Comparison of ENCODE assay signal across 20 cellular contexts in the genomic region with DNA sequence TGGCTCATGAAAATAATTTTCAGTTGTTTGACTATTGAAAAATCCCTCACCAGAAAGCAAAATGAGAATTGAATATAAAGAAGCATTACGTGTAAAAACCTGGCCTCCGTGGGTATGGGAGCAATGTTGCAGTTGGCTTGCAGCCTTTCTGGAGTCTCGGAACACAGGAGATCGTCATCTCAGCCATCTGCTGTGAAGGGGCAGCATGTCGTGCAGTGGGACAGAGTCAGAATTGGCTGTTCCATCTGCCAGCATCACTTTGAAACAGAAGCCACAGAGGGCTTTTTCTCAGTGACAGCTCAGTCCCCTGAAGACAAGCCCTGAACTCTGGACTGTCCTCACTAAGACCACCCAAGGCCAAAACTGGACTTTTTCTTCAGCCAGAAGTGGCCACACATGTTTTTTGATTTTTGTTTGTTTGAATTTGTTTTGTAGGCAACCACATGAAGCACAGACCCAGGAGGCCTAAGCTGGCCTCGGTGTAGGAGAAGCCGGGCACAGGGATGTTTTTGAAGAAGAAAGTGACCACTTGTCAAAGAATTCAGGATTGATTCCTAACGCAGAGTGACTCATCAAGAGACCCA.
DNase-seq lines count a peak whose midpoint lies in the region; ATAC-seq lines count a peak whose summit lies in the region.
"Had no signal": no experiment of that assay in that cellular context is flagged by ENCODE, and none has a peak within 500 bp of the region (broad histone marks: within the 10 kb centered on the region; RNA-seq: fewer than 3 reads in every experiment).

No MANE protein-coding gene starts in this region.

- no peak overlapping the region for H3K27ac Mint-ChIP-seq in activated T-helper 17 cell treated with anti-CD3 and anti-CD28 coated beads, Interleukin-2, amount 50 U/mL, for 72 hours
- H3K27ac Mint-ChIP-seq: CD8-positive, alpha-beta T cell; T-helper 2 cell treated with Interferon-gamma antibody and Interleukin-4, amounts not matched to agents 5 μg/mL and 100 μg/mL, for 36 hours had no signal

- peak; percentile 69 for DNase-seq in G401 (ENCODE audit: low spot score)
- peak; percentile 85 for DNase-seq in NCI-H2171 treated with DMSO at 0.1 percent for 48 hours (lab: John Stamatoyannopoulos, UW)
- DNase-seq in astrocyte of the hippocampus (ENCODE audit: low read depth, low spot score): peak; percentile 46
- DNase-seq in trophoblast cell: peak; percentile 10 to 40
- no peak for DNase-seq in NCI-H2029 (lab: John Stamatoyannopoulos, UW)
- DNase-seq in HK-2 (ENCODE audit: unreplicated experiment): no peak
- DNase-seq: BE2C; CD8-positive, alpha-beta T cell; MG63; NCI-H1092 treated with DMSO at 0.1 percent for 48 hours; NCI-H1930; NCI-H748 treated with DMSO at 0.1 percent for 48 hours; SHP77 had no signal

- H3K4me3 Mint-ChIP-seq in activated T-helper 17 cell treated with anti-CD3 and anti-CD28 coated beads, Interleukin-2, amount 50 U/mL, for 72 hours: no peak overlapping the region
- H3K4me3 Mint-ChIP-seq: CD8-positive, alpha-beta T cell; T-helper 2 cell treated with Interferon-gamma antibody and Interleukin-4, amounts not matched to agents 5 μg/mL and 100 μg/mL, for 36 hours had no signal

- no peak overlapping the region for H4K8ac ChIP-seq in trophoblast cell (ENCODE audit: low read depth, low read length)

- H3K14ac ChIP-seq in trophoblast cell (ENCODE audit: low read length): no peak overlapping the region

- H4K91ac ChIP-seq in trophoblast cell (ENCODE audit: low read depth, low read length): no peak overlapping the region

- H3K27ac ChIP-seq in trophoblast cell (ENCODE audit: low read depth, low read length): no peak overlapping the region
- H3K27ac ChIP-seq: KMS-11 had no signal

- H2AK5ac ChIP-seq in trophoblast cell (ENCODE audit: low read length): no peak overlapping the region

- no peak overlapping the region for H4K12ac ChIP-seq in trophoblast cell (ENCODE audit: low read depth, low read length)

- no peak overlapping the region for H2BK120ac ChIP-seq in trophoblast cell (ENCODE audit: insufficient read depth, low read length, poor library complexity)

- no peak overlapping the region for H3K4me2 ChIP-seq in trophoblast cell (ENCODE audit: low read length)
- H3K4me2 ChIP-seq: KMS-11 had no signal

- WGBS in trophoblast cell (ENCODE audit: extremely low coverage, insufficient coverage, insufficient read length): no CpG with 5 or more reads among the region's 8 CpGs

- in situ Hi-C loops in G401 (cut with HindIII; ENCODE audit: low sequenced_read_pairs): no loop called here

- H3K36me3 ChIP-seq in trophoblast cell (ENCODE audit: control insufficient read depth in 1 of 2, insufficient read depth in 2 of 2, low read length in 2 of 2): no peaks in the 10 kb centered on the region
- H3K36me3 ChIP-seq: BE2C, MG63 had no signal

- H2BK12ac ChIP-seq in trophoblast cell (ENCODE audit: low read length): no peak overlapping the region

- no peak overlapping the region for H2BK5ac ChIP-seq in trophoblast cell (ENCODE audit: low read depth, low read length, poor library complexity)

- H3K79me2 ChIP-seq in trophoblast cell (ENCODE audit: control insufficient read depth, insufficient read depth, low read length, poor library complexity): no peaks in the 10 kb centered on the region

- no peaks in the 10 kb centered on the region for H3K9me3 ChIP-seq in trophoblast cell (ENCODE audit: insufficient read depth, low read depth, low read length)
- H3K9me3 ChIP-seq: BE2C, MG63 had no signal

- no peaks in the 10 kb centered on the region for H3K27me3 Mint-ChIP-seq in activated T-helper 17 cell treated with anti-CD3 and anti-CD28 coated beads, Interleukin-2, amount 50 U/mL, for 72 hours

- H3K9me3 Mint-ChIP-seq in activated T-helper 17 cell treated with anti-CD3 and anti-CD28 coated beads, Interleukin-2, amount 50 U/mL, for 72 hours: no peaks in the 10 kb centered on the region
- H3K9me3 Mint-ChIP-seq: CD8-positive, alpha-beta T cell; T-helper 2 cell treated with Interferon-gamma antibody and Interleukin-4, amounts not matched to agents 5 μg/mL and 100 μg/mL, for 36 hours had no signal

- H3K4me1 ChIP-seq in trophoblast cell (ENCODE audit: control insufficient read depth in 1 of 2, insufficient read depth in 2 of 2, low read length in 2 of 2): peaks cover 0 to 9% of the 10 kb centered on the region in 2 experiments
- H3K4me1 ChIP-seq: BE2C had no signal

- peaks cover 8% of the 10 kb centered on the region for H3K4me1 Mint-ChIP-seq in activated T-helper 17 cell treated with anti-CD3 and anti-CD28 coated beads, Interleukin-2, amount 50 U/mL, for 72 hours

- no peaks in the 10 kb centered on the region for H3K36me3 Mint-ChIP-seq in activated T-helper 17 cell treated with anti-CD3 and anti-CD28 coated beads, Interleukin-2, amount 50 U/mL, for 72 hours (ENCODE audit: low read depth)
- H3K36me3 Mint-ChIP-seq: CD8-positive, alpha-beta T cell had no signal

- no peak overlapping the region for H2AFZ ChIP-seq in trophoblast cell (ENCODE audit: insufficient read depth, low read length, poor library complexity)

- H3K27me3 ChIP-seq in trophoblast cell (ENCODE audit: insufficient read depth, low read length): no peaks in the 10 kb centered on the region
- H3K27me3 ChIP-seq: BE2C, MG63 had no signal

- H3K23ac ChIP-seq in trophoblast cell (ENCODE audit: low read length): no peak overlapping the region

- no peak overlapping the region for H3K4me3 ChIP-seq in trophoblast cell (ENCODE audit: low read depth, low read length)
- H3K4me3 ChIP-seq: MG63 had no signal

- ATAC-seq in activated T-helper 17 cell treated with anti-CD3 and anti-CD28 coated beads, Interleukin-2, amount 50 U/mL, for 72 hours (replicated peaks): no peak
- no peak for ATAC-seq in GM21367 (IDR thresholded peaks at IDR 0.05; ENCODE audit: unreplicated experiment)
- ATAC-seq: CD8-positive, alpha-beta T cell; HCT116; HepG2; Panc1 had no signal

- H3K4ac ChIP-seq in trophoblast cell (ENCODE audit: low read depth, low read length): no peak overlapping the region

- H3K18ac ChIP-seq in trophoblast cell (ENCODE audit: low read length): no peak overlapping the region

- H3K79me1 ChIP-seq in trophoblast cell (ENCODE audit: low read length): peaks cover 2% of the 10 kb centered on the region

- no peak overlapping the region for H3K9ac ChIP-seq in trophoblast cell (ENCODE audit: low read length)
- H3K9ac ChIP-seq: KMS-11 had no signal

Comparison
In these comparisons a context has a peak if more than half of its experiments do, and no peak if none do; other contexts are left out.
1. DNase-seq: peak in G401 (single experiment), NCI-H2171 treated with DMSO at 0.1 percent for 48 hours (single experiment), astrocyte of the hippocampus (single experiment) and trophoblast cell (2 of 2); none in NCI-H2029 (single experiment) and HK-2 (single experiment).